11 cellular contexts compared by ENCODE assay signal in genomic region chr9:127858041-127858512, GRCh38. TPM values are rescaled to one million over a fixed set of nuclear protein-coding genes. Genes with fewer than 3 reads are reported as not detected.
DNase-seq lines count a peak whose midpoint lies in the region; ATAC-seq, FAIRE-seq and TF ChIP-seq lines count a peak whose summit lies in the region.
"Had no signal": no experiment of that assay in that cellular context is flagged by ENCODE, and none has a peak within 500 bp of the region (broad histone marks: within the 10 kb centered on the region; RNA-seq: fewer than 3 reads in every experiment).

No MANE protein-coding gene starts in this region.

- no peaks in the 10 kb centered on the region for H3K27me3 Mint-ChIP-seq in activated CD8-positive, alpha-beta memory T cell treated with anti-CD3 and anti-CD28 coated beads, Interleukin-2, amount 10 ng/mL, durations not matched to agents 7 days and 5 days
- peaks cover 4% of the 10 kb centered on the region for H3K27me3 Mint-ChIP-seq in progenitor cell of endocrine pancreas
- H3K27me3 Mint-ChIP-seq: activated T-cell treated with anti-CD3 and anti-CD28 coated beads, Interleukin-2, amount 50 U/mL, for 24 hours had no signal

- no peak for TF ChIP-seq POLR2A in H54 (IDR thresholded peaks at IDR 0.05; ENCODE audit: low read depth, low read length)

- no peaks in the 10 kb centered on the region for H3K9me3 ChIP-seq in WERI-Rb-1 (ENCODE audit: severe bottlenecking)
- H3K9me3 ChIP-seq in liver (ENCODE audit: control insufficient read depth in 4 of 4, low read length in 3 of 4) = no peaks in the 10 kb centered on the region
- H3K9me3 ChIP-seq in upper lobe of right lung = no peaks in the 10 kb centered on the region

- peak in 1 of 2 donors; percentile 9 for TF ChIP-seq RAD21 in liver (IDR thresholded peaks at IDR 0.05)

- FAIRE-seq in H54 (lab: Jason Lieb, UNC) = no peak

- H3K36me3 ChIP-seq in WERI-Rb-1 = no peaks in the 10 kb centered on the region
- H3K36me3 ChIP-seq in liver (ENCODE audit: control insufficient read depth in 4 of 4, insufficient read depth in 3 of 4, low read depth in 1 of 4, low read length in 3 of 4) = no peaks in the 10 kb centered on the region
- H3K36me3 ChIP-seq in upper lobe of right lung = no peaks in the 10 kb centered on the region

- H3K9ac ChIP-seq in liver (ENCODE audit: low read depth in 1 of 2, low read length in 2 of 2) = no peak overlapping the region

- no peak overlapping the region for H3K4me3 ChIP-seq in WERI-Rb-1 (ENCODE audit: low read depth, low read length)
- H3K4me3 ChIP-seq in liver (ENCODE audit: low read depth in 1 of 3, low read length in 3 of 3) = no peak overlapping the region
- no peak overlapping the region for H3K4me3 ChIP-seq in upper lobe of right lung
- H3K4me3 ChIP-seq: skin epidermis had no signal

- H3K4me3 Mint-ChIP-seq in activated CD8-positive, alpha-beta memory T cell treated with anti-CD3 and anti-CD28 coated beads, Interleukin-2, amount 10 ng/mL, durations not matched to agents 7 days and 5 days = no peak overlapping the region
- H3K4me3 Mint-ChIP-seq in progenitor cell of endocrine pancreas (ENCODE audit: low read depth) = no peak overlapping the region
- H3K4me3 Mint-ChIP-seq: activated T-cell treated with anti-CD3 and anti-CD28 coated beads, Interleukin-2, amount 50 U/mL, for 24 hours had no signal

- peaks cover 34% of the 10 kb centered on the region for H3K4me1 Mint-ChIP-seq in activated CD8-positive, alpha-beta memory T cell treated with anti-CD3 and anti-CD28 coated beads, Interleukin-2, amount 10 ng/mL, durations not matched to agents 7 days and 5 days
- H3K4me1 Mint-ChIP-seq in progenitor cell of endocrine pancreas (ENCODE audit: low read depth) = peaks cover 9% of the 10 kb centered on the region

- H3K27ac ChIP-seq in WERI-Rb-1 (peak overlapping the region; percentile 81), liver (ENCODE audit: low read depth in 1 of 2, low read length in 2 of 2) (peak overlapping the region; percentile 14 to 22), upper lobe of right lung (peak overlapping the region; percentile 2)

- peaks cover 0 to 18% (median 1%) of the 10 kb centered on the region in 4 donors for H3K4me1 ChIP-seq in liver (ENCODE audit: control insufficient read depth in 4 of 4, insufficient read depth in 4 of 4, low read length in 3 of 4)
- peaks cover 69% of the 10 kb centered on the region for H3K4me1 ChIP-seq in upper lobe of right lung

- no peak for TF ChIP-seq CTCF in WERI-Rb-1 (IDR thresholded peaks at IDR 0.05; ENCODE audit: low read depth, low read length)
- no peak for TF ChIP-seq CTCF in liver (IDR thresholded peaks at IDR 0.05; ENCODE audit: low read depth, low read length, missing input control)
- no peak for TF ChIP-seq CTCF in upper lobe of right lung (IDR thresholded peaks at IDR 0.05)
- no peak for TF ChIP-seq CTCF in progenitor cell of endocrine pancreas (IDR thresholded peaks at IDR 0.05; ENCODE audit: unreplicated experiment)

- H3K27ac Mint-ChIP-seq in activated CD8-positive, alpha-beta memory T cell treated with anti-CD3 and anti-CD28 coated beads, Interleukin-2, amount 10 ng/mL, durations not matched to agents 7 days and 5 days = peak overlapping the region; percentile 54
- no peak overlapping the region for H3K27ac Mint-ChIP-seq in progenitor cell of endocrine pancreas
- H3K27ac Mint-ChIP-seq: activated T-cell treated with anti-CD3 and anti-CD28 coated beads, Interleukin-2, amount 50 U/mL, for 24 hours had no signal

- intact Hi-C loops in upper lobe of right lung (cut with DNase I) = no loop called here

- 60% methylated on average over 12 of the region's 12 CpGs for WGBS in liver

- no peak for DNase-seq in activated CD8-positive, alpha-beta memory T cell treated with anti-CD3 and anti-CD28 coated beads, Interleukin-2, amount 10 ng/mL, durations not matched to agents 7 days and 5 days
- DNase-seq in activated CD8-positive, alpha-beta memory T cell treated with anti-CD3 and anti-CD28 coated beads, Interleukin-2, amount 50 U/mL, for 48 hours = no peak
- DNase-seq in WERI-Rb-1 (peak; percentile 84), upper lobe of right lung (no peak), H54 (ENCODE audit: insufficient read length, low spot score) (no peak), progenitor cell of endocrine pancreas (ENCODE audit: low spot score, unreplicated experiment) (no peak)
- DNase-seq: activated T-cell treated with anti-CD3 and anti-CD28 coated beads, Interleukin-2, amount 50 U/mL, for 24 hours; stimulated activated naive CD4-positive, alpha-beta T cell treated with Interleukin-2 at 50 U/mL for 16 hours had no signal

- no peaks in the 10 kb centered on the region for H3K9me3 Mint-ChIP-seq in activated CD8-positive, alpha-beta memory T cell treated with anti-CD3 and anti-CD28 coated beads, Interleukin-2, amount 10 ng/mL, durations not matched to agents 7 days and 5 days (ENCODE audit: low read depth)
- no peaks in the 10 kb centered on the region for H3K9me3 Mint-ChIP-seq in progenitor cell of endocrine pancreas (ENCODE audit: low read depth)
- H3K9me3 Mint-ChIP-seq: activated T-cell treated with anti-CD3 and anti-CD28 coated beads, Interleukin-2, amount 50 U/mL, for 24 hours had no signal

- CTCF ChIA-PET in activated CD8-positive, alpha-beta memory T cell treated with anti-CD3 and anti-CD28 coated beads, Interleukin-2, amount 10 ng/mL, durations not matched to agents 7 days and 5 days (lab: Charles Lee) = interaction anchor here (5.4 kb wide), 1 partner anchor 12 kb away, joined by 42 read pairs; no protein-coding TSS in a partner anchor

- no peaks in the 10 kb centered on the region for H3K36me3 Mint-ChIP-seq in activated CD8-positive, alpha-beta memory T cell treated with anti-CD3 and anti-CD28 coated beads, Interleukin-2, amount 10 ng/mL, durations not matched to agents 7 days and 5 days
- H3K36me3 Mint-ChIP-seq in progenitor cell of endocrine pancreas (ENCODE audit: insufficient read depth) = no peaks in the 10 kb centered on the region

- ATAC-seq in activated CD8-positive, alpha-beta memory T cell treated with anti-CD3 and anti-CD28 coated beads, Interleukin-2, amount 10 ng/mL, durations not matched to agents 7 days and 5 days = no peak
- ATAC-seq in upper lobe of right lung (no peak), HG02973 (IDR thresholded peaks at IDR 0.05; ENCODE audit: unreplicated experiment) (no peak)

- H3K27me3 ChIP-seq in WERI-Rb-1 (ENCODE audit: insufficient read depth, low read depth, severe bottlenecking) = no peaks in the 10 kb centered on the region
- no peaks in the 10 kb centered on the region for H3K27me3 ChIP-seq in liver (ENCODE audit: control insufficient read depth in 4 of 4, insufficient read depth in 4 of 4, low read length in 3 of 4)
- no peaks in the 10 kb centered on the region for H3K27me3 ChIP-seq in upper lobe of right lung

TF ChIP-seq in liver, 16 proteins besides CTCF, POLR2A, EP300 and RAD21:
- TF ChIP-seq SP1 (IDR thresholded peaks at IDR 0.05) (no peak), GABPA (IDR thresholded peaks at IDR 0.05 in 1 of 2, conservative IDR thresholded peaks at IDR 0.05 in 1 of 2) (no peak), NR2F2 (IDR thresholded peaks at IDR 0.05) (peak; percentile 49), EGR1 (IDR thresholded peaks at IDR 0.05; ENCODE audit: low read depth in 2 of 2) (no peak)

RNA-seq across cellular contexts. Expression of gene ENG, which starts 3.6 kb away (rescaled TPM):
- total RNA-seq in activated CD8-positive, alpha-beta memory T cell treated with anti-CD3 and anti-CD28 coated beads, Interleukin-2, amount 10 ng/mL, durations not matched to agents 7 days and 5 days = 10 to 100 TPM; 18.4 to 21.3 TPM
- total RNA-seq in liver = 10 to 100 TPM; 12.8 to 23.5 TPM
- polyA plus RNA-seq in liver = 10 to 100 TPM; 25.0 to 91.3 TPM
- 322 TPM for total RNA-seq in upper lobe of right lung
- total RNA-seq in progenitor cell of endocrine pancreas = 0.64 and 0.91 TPM in 2 replicates

RNA-seq across cellular contexts. Expression of gene AK1, which starts 19.4 kb away (rescaled TPM):
- total RNA-seq in activated CD8-positive, alpha-beta memory T cell treated with anti-CD3 and anti-CD28 coated beads, Interleukin-2, amount 10 ng/mL, durations not matched to agents 7 days and 5 days = 10 to 100 TPM; 33.6 to 34.3 TPM
- total RNA-seq in liver (10 to 100 TPM; 10.6 to 18.7 TPM), upper lobe of right lung (158 TPM), progenitor cell of endocrine pancreas (46.2 and 46.5 TPM in 2 replicates)
- polyA plus RNA-seq in liver = 10 to 100 TPM; 40.4 to 78.3 TPM

RNA-seq across cellular contexts. Expression of gene ST6GALNAC6, which starts 41.3 kb away (rescaled TPM):
- total RNA-seq in activated CD8-positive, alpha-beta memory T cell treated with anti-CD3 and anti-CD28 coated beads, Interleukin-2, amount 10 ng/mL, durations not matched to agents 7 days and 5 days = 10 to 100 TPM; 75.7 to 93.5 TPM
- 10 to 100 TPM; 26.9 to 37.7 TPM for total RNA-seq in liver
- polyA plus RNA-seq in liver = 10 to 100 TPM; 22.5 to 40.4 TPM
- total RNA-seq in upper lobe of right lung = 94.7 TPM
- 31.1 and 36.7 TPM in 2 replicates for total RNA-seq in progenitor cell of endocrine pancreas

RNA-seq across cellular contexts. Expression of gene FPGS, which starts 55.4 kb away (rescaled TPM):
- 100 to 1,000 TPM; 109 to 117 TPM for total RNA-seq in activated CD8-positive, alpha-beta memory T cell treated with anti-CD3 and anti-CD28 coated beads, Interleukin-2, amount 10 ng/mL, durations not matched to agents 7 days and 5 days
- 10 to 100 TPM; 20.4 to 48.1 TPM for total RNA-seq in liver
- polyA plus RNA-seq in liver = 10 to 100 TPM; 37.3 to 61.1 TPM
- 68.9 TPM for total RNA-seq in upper lobe of right lung
- 75.0 and 78.4 TPM in 2 replicates for total RNA-seq in progenitor cell of endocrine pancreas

RNA-seq across cellular contexts. Expression of gene ST6GALNAC4, which starts 58.8 kb away (rescaled TPM):
- total RNA-seq in activated CD8-positive, alpha-beta memory T cell treated with anti-CD3 and anti-CD28 coated beads, Interleukin-2, amount 10 ng/mL, durations not matched to agents 7 days and 5 days = 10 to 100 TPM; 64.7 to 71.4 TPM
- 10 to 100 TPM in 1 of 2 donors, 1 to 10 TPM in 1; 4.5 to 83.7 TPM for total RNA-seq in liver
- 10 to 100 TPM in 1 of 2 donors, 1 to 10 TPM in 1; 2.5 to 10.6 TPM for polyA plus RNA-seq in liver
- 58.8 TPM for total RNA-seq in upper lobe of right lung
- total RNA-seq in progenitor cell of endocrine pancreas = 7.0 and 7.7 TPM in 2 replicates

Comparison
In these comparisons a context has a peak if more than half of its experiments do, and no peak if none do; other contexts are left out.
1. H3K27ac ChIP-seq: peak in every context shown above with its lines; median percentile 81 in WERI-Rb-1; 18 in liver; 2 in upper lobe of right lung.
2. RNA of gene ENG, which starts 3.6 kb away (total RNA-seq): 322 TPM in upper lobe of right lung (single experiment); 12.8 to 23.5 TPM in liver, 18.4 to 21.3 TPM in activated CD8-positive, alpha-beta memory T cell treated with anti-CD3 and anti-CD28 coated beads, Interleukin-2, amount 10 ng/mL, durations not matched to agents 7 days and 5 days and 0.64 to 0.91 TPM in progenitor cell of endocrine pancreas; every median in the first group is over 10 times any median in the second.